In genomic region chr7:137818036-137818435, GRCh38 we compare ENCODE assay signal across 1 cellular context.
A peak's percentile ranks its signal among the peaks of the same experiment; 100 is the strongest.
TF ChIP-seq lines count a peak whose summit lies in the region.

No MANE protein-coding gene starts in this region.

TF ChIP-seq in GM12878, 131 proteins besides CTCF, POLR2A, EP300 and RAD21 (continued from another document):
- no peak for TF ChIP-seq ZNF592 (IDR thresholded peaks at IDR 0.05)
- TF ChIP-seq JUNB (IDR thresholded peaks at IDR 0.05) = peak; percentile 52
